1 cellular context compared by ENCODE assay signal in the genomic region with DNA sequence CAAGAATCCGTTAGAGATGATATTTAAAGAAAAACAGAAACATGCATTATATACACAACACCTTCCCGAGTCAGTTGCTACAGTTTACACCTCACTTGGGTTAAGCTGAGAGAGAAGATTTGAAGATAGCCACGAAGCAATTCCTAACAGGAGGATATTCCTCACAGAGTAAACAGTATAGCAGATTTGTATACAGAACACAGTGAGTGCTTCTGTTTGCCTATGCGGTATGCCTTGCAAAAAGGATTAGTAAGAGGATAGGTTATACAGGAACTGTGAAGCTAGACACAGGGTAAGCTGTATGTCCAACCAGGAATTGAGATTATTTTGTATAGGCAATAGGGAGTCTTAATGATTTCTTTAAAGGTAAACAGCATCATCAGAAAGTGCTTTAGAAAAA.
TF ChIP-seq lines count a peak whose summit lies in the region.

No MANE protein-coding gene starts in this region.

TF ChIP-seq in IMR-90, 13 proteins besides CTCF, POLR2A, EP300 and RAD21 (continued from another document):
- TF ChIP-seq, protein P1, sequence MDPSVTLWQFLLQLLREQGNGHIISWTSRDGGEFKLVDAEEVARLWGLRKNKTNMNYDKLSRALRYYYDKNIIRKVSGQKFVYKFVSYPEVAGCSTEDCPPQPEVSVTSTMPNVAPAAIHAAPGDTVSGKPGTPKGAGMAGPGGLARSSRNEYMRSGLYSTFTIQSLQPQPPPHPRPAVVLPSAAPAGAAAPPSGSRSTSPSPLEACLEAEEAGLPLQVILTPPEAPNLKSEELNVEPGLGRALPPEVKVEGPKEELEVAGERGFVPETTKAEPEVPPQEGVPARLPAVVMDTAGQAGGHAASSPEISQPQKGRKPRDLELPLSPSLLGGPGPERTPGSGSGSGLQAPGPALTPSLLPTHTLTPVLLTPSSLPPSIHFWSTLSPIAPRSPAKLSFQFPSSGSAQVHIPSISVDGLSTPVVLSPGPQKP (IDR thresholded peaks at IDR 0.05; ENCODE audit: borderline replicate concordance, low read depth, low read length) = no peak
- no peak for TF ChIP-seq FOS (IDR thresholded peaks at IDR 0.05; ENCODE audit: low read depth, low read length)
- TF ChIP-seq, protein P2, sequence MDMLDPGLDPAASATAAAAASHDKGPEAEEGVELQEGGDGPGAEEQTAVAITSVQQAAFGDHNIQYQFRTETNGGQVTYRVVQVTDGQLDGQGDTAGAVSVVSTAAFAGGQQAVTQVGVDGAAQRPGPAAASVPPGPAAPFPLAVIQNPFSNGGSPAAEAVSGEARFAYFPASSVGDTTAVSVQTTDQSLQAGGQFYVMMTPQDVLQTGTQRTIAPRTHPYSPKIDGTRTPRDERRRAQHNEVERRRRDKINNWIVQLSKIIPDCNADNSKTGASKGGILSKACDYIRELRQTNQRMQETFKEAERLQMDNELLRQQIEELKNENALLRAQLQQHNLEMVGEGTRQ (IDR thresholded peaks at IDR 0.05; ENCODE audit: low read depth, low read length) = no peak
- no peak for TF ChIP-seq CHD1 (IDR thresholded peaks at IDR 0.05; ENCODE audit: low read depth, low read length)
- TF ChIP-seq SMC3 (IDR thresholded peaks at IDR 0.05; ENCODE audit: low read depth, low read length) = no peak
- no peak for TF ChIP-seq RFX5 (IDR thresholded peaks at IDR 0.05; ENCODE audit: low read depth, low read length)
- TF ChIP-seq RCOR1 (IDR thresholded peaks at IDR 0.05; ENCODE audit: insufficient replicate concordance, low read length) = no peak
